Comparison of ENCODE assay signal across 7 cellular contexts in genomic region chr6:116405147-116405546, GRCh38. TPM values are rescaled to one million over a fixed set of nuclear protein-coding genes. Genes with fewer than 3 reads are reported as not detected.
DNase-seq lines count a peak whose midpoint lies in the region; ATAC-seq and TF ChIP-seq lines count a peak whose summit lies in the region.

No MANE protein-coding gene starts in this region.

- TF ChIP-seq CTCF in chondrocyte (IDR thresholded peaks at IDR 0.05), result no peak
- no peak for TF ChIP-seq CTCF in sigmoid colon (IDR thresholded peaks at IDR 0.05)

- H3K27me3 Mint-ChIP-seq in chondrocyte (ENCODE audit: low read depth), result no peaks in the 10 kb centered on the region

- peaks cover 77% of the 10 kb centered on the region for H3K4me1 Mint-ChIP-seq in chondrocyte (ENCODE audit: low read depth)

- no peaks in the 10 kb centered on the region for H3K9me3 Mint-ChIP-seq in chondrocyte (ENCODE audit: low read depth)

- peak; percentile 68 for ATAC-seq in GM19438 (IDR thresholded peaks at IDR 0.05; ENCODE audit: low read depth, unreplicated experiment)
- peak; percentile 66 for ATAC-seq in HG03108 (IDR thresholded peaks at IDR 0.05; ENCODE audit: unreplicated experiment)

- H3K36me3 Mint-ChIP-seq in chondrocyte (ENCODE audit: low read depth), result peaks cover 4% of the 10 kb centered on the region

- no peaks in the 10 kb centered on the region for H3K27me3 ChIP-seq in sigmoid colon

- H3K27ac Mint-ChIP-seq in chondrocyte (ENCODE audit: unreplicated experiment), result peak overlapping the region; percentile 83

- H3K9me3 ChIP-seq in sigmoid colon, result no peaks in the 10 kb centered on the region

- peak overlapping the region in 1 of 4 donors; percentile 11 for H3K4me3 ChIP-seq in sigmoid colon

- H3K36me3 ChIP-seq in sigmoid colon, result peaks cover 0 to 2% (median 0%) of the 10 kb centered on the region in 4 donors

- peak overlapping the region; percentile 39 to 58 (median 50) for H3K27ac ChIP-seq in sigmoid colon

- intact Hi-C loops in sigmoid colon (cut with DNase I), result no loop called here

- peaks cover 0 to 13% (median 5%) of the 10 kb centered on the region in 4 donors for H3K4me1 ChIP-seq in sigmoid colon

- WGBS in sigmoid colon, 2 donors, result 46 to 69% methylated on average over 5 of the region's 5 CpGs

- peak overlapping the region; percentile 17 for H3K4me3 Mint-ChIP-seq in chondrocyte (ENCODE audit: unreplicated experiment)

- TF ChIP-seq POLR2A in sigmoid colon (IDR thresholded peaks at IDR 0.05), result no peak

- no peak for TF ChIP-seq EP300 in sigmoid colon (IDR thresholded peaks at IDR 0.05)

- no peak for DNase-seq in chondrocyte (ENCODE audit: low spot score)
- DNase-seq in sigmoid colon, result no peak
- no peak for DNase-seq in activated CD4-positive, CD25-positive, alpha-beta regulatory T cell (lab: John Stamatoyannopoulos, UW)
- DNase-seq in NCI-H146 treated with DMSO at 0.1 percent for 48 hours (lab: John Stamatoyannopoulos, UW; ENCODE audit: unreplicated experiment), result no peak
- DNase-seq in activated CD4-positive, alpha-beta T cell treated with anti-CD3 and anti-CD28 coated beads, Interleukin-2, amount 50 U/mL, for 48 hours, result no peak

RNA-seq across cellular contexts. Expression of gene DSE, which starts 34.4 kb away (rescaled TPM):
- 71.9 to 95.0 TPM (median 78.0 TPM) in 3 replicates for total RNA-seq in chondrocyte
- total RNA-seq in sigmoid colon, result 10 to 100 TPM; 17.9 to 29.5 (median 25.6) TPM
- polyA plus RNA-seq in sigmoid colon, result 1 to 10 TPM; 2.5 to 7.6 (median 5.4) TPM

RNA-seq across cellular contexts. Expression of gene CALHM6, which starts 56.0 kb away (rescaled TPM):
- 1.9 to 3.6 TPM (median 2.7 TPM) in 3 replicates for total RNA-seq in chondrocyte
- total RNA-seq in sigmoid colon, result 1 to 10 TPM; 1.3 to 8.6 (median 6.4) TPM
- polyA plus RNA-seq in sigmoid colon, result 10 to 100 TPM in 2 of 3 donors, 1 to 10 TPM in 1; 9.6 to 32.0 (median 20.1) TPM
